15 cellular contexts compared by ENCODE assay signal in genomic region chr10:121516483-121516882, GRCh38.
A peak's percentile ranks its signal among the peaks of the same experiment; 100 is the strongest.
DNase-seq lines count a peak whose midpoint lies in the region; ATAC-seq and TF ChIP-seq lines count a peak whose summit lies in the region.
"Had no signal": no experiment of that assay in that cellular context is flagged by ENCODE, and none has a peak within 500 bp of the region (broad histone marks: within the 10 kb centered on the region; RNA-seq: fewer than 3 reads in every experiment).

No MANE protein-coding gene starts in this region.

- H3K4me1 Mint-ChIP-seq in stimulated activated naive CD8-positive, alpha-beta T cell treated with anti-CD3 and anti-CD28 coated beads, Interleukin-15, amount 100 ng/mL, for 72 hours, result no peaks in the 10 kb centered on the region

- no peak overlapping the region for H3K4me3 Mint-ChIP-seq in stimulated activated naive CD8-positive, alpha-beta T cell treated with anti-CD3 and anti-CD28 coated beads, Interleukin-15, amount 100 ng/mL, for 72 hours
- H3K4me3 Mint-ChIP-seq: activated naive CD4-positive, alpha-beta T cell treated with anti-CD3 and anti-CD28 coated beads for 36 hours; neural crest cell had no signal

- no peak for DNase-seq in stimulated activated naive CD8-positive, alpha-beta T cell treated with anti-CD3 and anti-CD28 coated beads, Interleukin-15, amount 100 ng/mL, for 72 hours
- no peak for DNase-seq in stimulated activated naive CD8-positive, alpha-beta T cell treated with anti-CD3 and anti-CD28 coated beads, Interleukin-15, Interleukin-2, amounts not matched to agents 100 U/mL and 50 U/mL, for 24 hours
- DNase-seq in MM.1S, result peak; percentile 89
- no peak for DNase-seq in NCI-H146 treated with DMSO at 0.1 percent for 48 hours (lab: John Stamatoyannopoulos, UW; ENCODE audit: unreplicated experiment)
- DNase-seq in SIG-M5 treated with dmso at 0.1 percent for 504 hours (lab: John Stamatoyannopoulos, UW; ENCODE audit: unreplicated experiment), result no peak
- DNase-seq in Peyer's patch, result no peak
- DNase-seq in osteoblast (ENCODE audit: insufficient read length, low spot score, missing footprints), result no peak
- DNase-seq: activated CD4-positive, alpha-beta T cell treated with anti-CD3 and anti-CD28 coated beads for 1 hour; activated naive CD4-positive, alpha-beta T cell treated with anti-CD3 and anti-CD28 coated beads for 36 hours; foreskin keratinocyte; NCI-H1092; NCI-H524 treated with DMSO at 0.1 percent for 48 hours; SK-N-SH had no signal

- peak overlapping the region; percentile 69 for H3K4me2 ChIP-seq in MM.1S (ENCODE audit: low read depth, low read length)
- no peak overlapping the region for H3K4me2 ChIP-seq in osteoblast (ENCODE audit: insufficient read depth, low read length)
- H3K4me2 ChIP-seq: SK-N-SH had no signal

- TF ChIP-seq POLR2A in Peyer's patch (IDR thresholded peaks at IDR 0.05), result no peak

- H3K9me3 ChIP-seq in MM.1S (replicated peaks; ENCODE audit: insufficient read depth, low read length) (no peaks in the 10 kb centered on the region), Peyer's patch (no peaks in the 10 kb centered on the region), osteoblast (ENCODE audit: low read depth, low read length) (no peaks in the 10 kb centered on the region)
- H3K9me3 ChIP-seq: SK-N-SH had no signal

- no peaks in the 10 kb centered on the region for H3K9me3 Mint-ChIP-seq in stimulated activated naive CD8-positive, alpha-beta T cell treated with anti-CD3 and anti-CD28 coated beads, Interleukin-15, amount 100 ng/mL, for 72 hours
- H3K9me3 Mint-ChIP-seq: neural crest cell had no signal

- peaks cover 37% of the 10 kb centered on the region for H3K4me1 ChIP-seq in MM.1S (ENCODE audit: low read length)
- H3K4me1 ChIP-seq in Peyer's patch, result no peaks in the 10 kb centered on the region
- H3K4me1 ChIP-seq in osteoblast (ENCODE audit: insufficient read depth, low read length), result no peaks in the 10 kb centered on the region

- H3K27ac ChIP-seq in MM.1S (ENCODE audit: low read length), result peak overlapping the region; percentile 95
- no peak overlapping the region for H3K27ac ChIP-seq in Peyer's patch
- no peak overlapping the region for H3K27ac ChIP-seq in osteoblast (ENCODE audit: low read depth, low read length)
- H3K27ac ChIP-seq: foreskin keratinocyte had no signal

- no peak overlapping the region for H3K27ac Mint-ChIP-seq in stimulated activated naive CD8-positive, alpha-beta T cell treated with anti-CD3 and anti-CD28 coated beads, Interleukin-15, amount 100 ng/mL, for 72 hours
- H3K27ac Mint-ChIP-seq: activated naive CD4-positive, alpha-beta T cell treated with anti-CD3 and anti-CD28 coated beads for 36 hours had no signal

- H3K79me2 ChIP-seq in MM.1S (ENCODE audit: low read length) (no peaks in the 10 kb centered on the region), osteoblast (ENCODE audit: insufficient read depth, low read length) (no peaks in the 10 kb centered on the region)

- H3K4me3 ChIP-seq in MM.1S (ENCODE audit: low read length) (peak overlapping the region; percentile 57), Peyer's patch (no peak overlapping the region), osteoblast (ENCODE audit: insufficient read depth, low read length) (no peak overlapping the region)

- H3K36me3 ChIP-seq in MM.1S (replicated peaks; ENCODE audit: insufficient read depth, low read length) (no peaks in the 10 kb centered on the region), Peyer's patch (no peaks in the 10 kb centered on the region), osteoblast (ENCODE audit: insufficient read depth, low read length) (no peaks in the 10 kb centered on the region)

- peak; percentile 43 for ATAC-seq in stimulated activated naive CD8-positive, alpha-beta T cell treated with anti-CD3 and anti-CD28 coated beads, Interleukin-15, amount 100 ng/mL, for 72 hours
- ATAC-seq in stimulated activated naive CD8-positive, alpha-beta T cell treated with anti-CD3 and anti-CD28 coated beads, Interleukin-15, Interleukin-2, amounts not matched to agents 100 U/mL and 50 U/mL, for 24 hours, result no peak
- peak; percentile 82 for ATAC-seq in HG02588 (IDR thresholded peaks at IDR 0.05; ENCODE audit: unreplicated experiment)
- ATAC-seq: foreskin keratinocyte had no signal

- H3F3A ChIP-seq in MM.1S (ENCODE audit: insufficient read depth, low read length), result peaks cover 36% of the 10 kb centered on the region

- H3K27me3 ChIP-seq in MM.1S (replicated peaks; ENCODE audit: insufficient read depth, low read length), result no peaks in the 10 kb centered on the region
- no peaks in the 10 kb centered on the region for H3K27me3 ChIP-seq in Peyer's patch
- H3K27me3 ChIP-seq in osteoblast (ENCODE audit: insufficient read depth, low read length), result no peaks in the 10 kb centered on the region
- H3K27me3 ChIP-seq: foreskin keratinocyte had no signal

- H2AFZ ChIP-seq in MM.1S (ENCODE audit: low read length) (peak overlapping the region; percentile 7), osteoblast (ENCODE audit: low read length) (no peak overlapping the region)

- no peaks in the 10 kb centered on the region for H3K9me2 ChIP-seq in MM.1S (replicated peaks; ENCODE audit: insufficient read depth, low read length)
- H3K9me2 ChIP-seq: SK-N-SH had no signal

- TF ChIP-seq CTCF in MM.1S (IDR thresholded peaks at IDR 0.05; ENCODE audit: low read length) (0 out of 2 replicates have a peak, but pooled peaks have one; percentile 4), Peyer's patch (IDR thresholded peaks at IDR 0.05) (no peak), osteoblast (IDR thresholded peaks at IDR 0.05; ENCODE audit: extremely low read depth, low read depth, low read length) (no peak)

- H3K27me3 Mint-ChIP-seq in stimulated activated naive CD8-positive, alpha-beta T cell treated with anti-CD3 and anti-CD28 coated beads, Interleukin-15, amount 100 ng/mL, for 72 hours, result no peaks in the 10 kb centered on the region

- no peaks in the 10 kb centered on the region for H4K20me1 ChIP-seq in MM.1S (ENCODE audit: insufficient read depth, low read length)
- H4K20me1 ChIP-seq in osteoblast (ENCODE audit: insufficient read depth, low read length), result no peaks in the 10 kb centered on the region

- H3K9ac ChIP-seq in MM.1S (ENCODE audit: low read length), result peak overlapping the region; percentile 72
- H3K9ac ChIP-seq: SK-N-SH had no signal
